Comparison of ENCODE assay signal across 10 cellular contexts in genomic region chr1:7705908-7706216, GRCh38.
A peak's percentile ranks its signal among the peaks of the same experiment; 100 is the strongest.
DNase-seq lines count a peak whose midpoint lies in the region; ATAC-seq and TF ChIP-seq lines count a peak whose summit lies in the region.
"Had no signal": no experiment of that assay in that cellular context is flagged by ENCODE, and none has a peak within 500 bp of the region (broad histone marks: within the 10 kb centered on the region; RNA-seq: fewer than 3 reads in every experiment).

No MANE protein-coding gene starts in this region.

- intact Hi-C loops in Caco-2 (cut with micrococcal nuclease; ENCODE audit: unreplicated experiment) (loop anchor here (2.0 kb wide), 1 partner anchor 25 kb away; no protein-coding TSS in a partner anchor), A673 (cut with micrococcal nuclease; ENCODE audit: unreplicated experiment) (no loop called here)

- TF ChIP-seq CTCF in Caco-2 (IDR thresholded peaks at IDR 0.05; ENCODE audit: insufficient read depth in 1 of 2, low read depth in 1 of 2, low read length in 1 of 2, severe bottlenecking in 1 of 2, unreplicated experiment in 1 of 2), result no peak
- TF ChIP-seq CTCF in epithelial cell of esophagus (IDR thresholded peaks at IDR 0.05; ENCODE audit: insufficient read depth, low read depth, low read length, missing control alignments), result no peak
- no peak for TF ChIP-seq CTCF in A673 (conservative IDR thresholded peaks at IDR 0.05; ENCODE audit: low read depth, low read length)

- H3K27me3 ChIP-seq in Caco-2 (replicated peaks; ENCODE audit: control insufficient read depth, insufficient read depth, low read length), result no peaks in the 10 kb centered on the region
- H3K27me3 ChIP-seq in rectal smooth muscle tissue (ENCODE audit: control insufficient read depth, insufficient read depth, low read length), result no peaks in the 10 kb centered on the region
- H3K27me3 ChIP-seq in A673 (replicated peaks; ENCODE audit: insufficient read depth, low read depth, low read length, poor library complexity), result peaks cover 79% of the 10 kb centered on the region

- no peaks in the 10 kb centered on the region for H3K9me3 Mint-ChIP-seq in Caco-2 (ENCODE audit: unreplicated experiment)

- TSS peak; percentile 37 for BruUV-seq in Caco-2 (replicated peaks; lab: Mats Ljungman, UMichigan)
- no TSS peak for BruUV-seq in A673 (replicated peaks; lab: Mats Ljungman, UMichigan)

- DNase-seq in Caco-2, result no peak
- DNase-seq in SK-N-MC (ENCODE audit: low read depth, low spot score), result no peak
- DNase-seq in epithelial cell of esophagus (ENCODE audit: low read depth), result peak; percentile 12
- no peak for DNase-seq in NCI-H1417 treated with DMSO at 0.1 percent for 48 hours (lab: John Stamatoyannopoulos, UW)
- DNase-seq in A673 (ENCODE audit: low spot score), result no peak
- DNase-seq: NCI-H446 treated with DMSO at 0.1 percent for 48 hours; stimulated activated CD4-positive, alpha-beta T cell treated with anti-CD3 and anti-CD28 coated beads, Interleukin-1b, Interleukin-23, amount 100 ng/mL, for 48 hours had no signal

- peak overlapping the region; percentile 69 for H3K4me3 Mint-ChIP-seq in Caco-2 (ENCODE audit: unreplicated experiment)

- ATAC-seq in GM21360 (IDR thresholded peaks at IDR 0.05; ENCODE audit: unreplicated experiment) (no peak), GM18498 (IDR thresholded peaks at IDR 0.05; ENCODE audit: unreplicated experiment) (no peak)

- H3K36me3 ChIP-seq in Caco-2 (ENCODE audit: control insufficient read depth, insufficient read depth, low read length) (no peaks in the 10 kb centered on the region), SK-N-MC (ENCODE audit: insufficient read depth, low read length) (no peaks in the 10 kb centered on the region), rectal smooth muscle tissue (ENCODE audit: control insufficient read depth, insufficient read depth, low read length) (no peaks in the 10 kb centered on the region), A673 (ENCODE audit: insufficient read depth, low read length, poor library complexity, severe bottlenecking) (no peaks in the 10 kb centered on the region)

- H3K27me3 Mint-ChIP-seq in Caco-2 (ENCODE audit: insufficient read depth, unreplicated experiment), result no peaks in the 10 kb centered on the region

- no peaks in the 10 kb centered on the region for H3K9me3 ChIP-seq in Caco-2
- H3K9me3 ChIP-seq in SK-N-MC (ENCODE audit: low read depth, low read length), result no peaks in the 10 kb centered on the region
- no peaks in the 10 kb centered on the region for H3K9me3 ChIP-seq in A673 (ENCODE audit: low read depth, low read length, poor library complexity, severe bottlenecking)

- POLR2A ChIA-PET in Caco-2 (lab: Charles Lee), result no interaction called here
- POLR2A ChIA-PET in A673 (lab: Charles Lee; ENCODE audit: low non-redundant PET), result no interaction called here

- H3K36me3 Mint-ChIP-seq in Caco-2 (ENCODE audit: insufficient read depth, unreplicated experiment), result peaks cover 4% of the 10 kb centered on the region

- H3K27ac Mint-ChIP-seq in Caco-2 (ENCODE audit: unreplicated experiment), result no peak overlapping the region

- H3K27ac ChIP-seq in SK-N-MC (no peak overlapping the region), rectal smooth muscle tissue (ENCODE audit: low read depth, low read length) (no peak overlapping the region), A673 (ENCODE audit: low read depth, low read length, poor library complexity, severe bottlenecking) (no peak overlapping the region)

- CTCF ChIA-PET in Caco-2 (lab: Charles Lee), result no interaction called here
- CTCF ChIA-PET in A673 (lab: Charles Lee), result no interaction called here

- no peak overlapping the region for H3K9ac ChIP-seq in SK-N-MC (ENCODE audit: insufficient read length)
- no peak overlapping the region for H3K9ac ChIP-seq in rectal smooth muscle tissue (ENCODE audit: low read length)

- H3K4me3 ChIP-seq in Caco-2 (ENCODE audit: low read depth, low read length), result no peak overlapping the region
- peak overlapping the region; percentile 5; the same call in 1 of the 2 replicates for H3K4me3 ChIP-seq in SK-N-MC
- H3K4me3 ChIP-seq in epithelial cell of esophagus (ENCODE audit: low read length), result peak overlapping the region; percentile 11
- H3K4me3 ChIP-seq in rectal smooth muscle tissue (ENCODE audit: low read length), result peak overlapping the region; percentile 59
- H3K4me3 ChIP-seq in A673 (ENCODE audit: low read depth, low read length, poor library complexity, severe bottlenecking), result no peak overlapping the region

- H3K4me1 ChIP-seq in Caco-2, result no peaks in the 10 kb centered on the region
- H3K4me1 ChIP-seq in rectal smooth muscle tissue (ENCODE audit: control insufficient read depth, insufficient read depth, low read length), result no peaks in the 10 kb centered on the region
- H3K4me1 ChIP-seq in A673 (ENCODE audit: insufficient read depth, low read length, poor library complexity, severe bottlenecking), result no peaks in the 10 kb centered on the region

- peaks cover 13% of the 10 kb centered on the region for H3K4me1 Mint-ChIP-seq in Caco-2 (ENCODE audit: low read depth, unreplicated experiment)

Comparison
In these comparisons a context has a peak if more than half of its experiments do, and no peak if none do; other contexts are left out.
1. H3K4me3 ChIP-seq: peak in SK-N-MC (single experiment), epithelial cell of esophagus (single experiment) and rectal smooth muscle tissue (single experiment); none in Caco-2 (single experiment) and A673 (single experiment).